Comparison of ENCODE assay signal across 9 cellular contexts in the genomic region with DNA sequence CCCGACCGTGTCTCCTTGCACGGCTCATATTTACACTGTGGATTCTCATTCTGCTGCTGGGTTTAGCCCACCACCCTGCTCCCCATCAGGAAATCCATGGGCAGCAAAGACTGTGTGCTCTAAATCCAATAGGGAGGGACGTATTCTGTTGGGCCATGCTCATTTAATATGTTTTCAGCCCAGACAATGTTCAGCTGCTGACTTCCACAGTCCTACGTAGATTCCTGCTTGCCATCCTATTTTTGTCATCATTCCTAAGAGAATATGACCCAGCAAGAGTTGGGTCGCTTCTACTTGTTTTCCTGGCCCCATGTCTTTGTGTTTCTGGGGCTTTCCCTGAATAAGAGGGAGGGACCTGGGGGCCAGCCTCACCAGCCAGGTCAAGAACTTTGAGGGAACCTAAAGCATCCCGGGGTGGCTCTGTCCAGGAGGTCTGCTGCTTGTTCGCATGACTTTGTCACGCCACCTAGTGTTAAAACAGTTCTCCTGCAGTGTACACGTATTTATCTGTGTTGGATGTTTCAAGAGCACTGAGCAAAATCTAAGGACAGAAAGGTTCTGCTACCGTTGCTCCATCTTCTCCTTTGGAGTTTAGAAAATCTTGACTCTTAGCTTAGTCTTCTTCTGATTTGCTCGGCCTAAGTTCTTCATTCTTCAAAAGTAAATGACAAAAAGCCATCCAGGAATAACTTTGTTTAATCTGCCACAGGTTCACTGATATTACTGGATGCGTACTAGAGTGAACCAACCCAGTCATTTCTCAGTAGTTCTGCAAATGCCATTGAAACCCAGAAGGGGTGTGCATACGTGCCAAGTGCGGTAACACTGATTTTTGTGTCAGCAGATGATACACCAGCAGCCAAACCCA.
DNase-seq lines count a peak whose midpoint lies in the region; TF ChIP-seq lines count a peak whose summit lies in the region.
"Had no signal": no experiment of that assay in that cellular context is flagged by ENCODE, and none has a peak within 500 bp of the region (broad histone marks: within the 10 kb centered on the region; RNA-seq: fewer than 3 reads in every experiment).

No MANE protein-coding gene starts in this region.

- no peaks in the 10 kb centered on the region for H3K79me2 ChIP-seq in OCI-LY7 (ENCODE audit: insufficient read depth, low read depth, low read length)

- intact Hi-C loops in OCI-LY7 (cut with micrococcal nuclease; ENCODE audit: unreplicated experiment), result loop anchor here (1.0 kb wide), 2 partner anchors 79 to 282 kb away; no protein-coding TSS in a partner anchor

- no TSS peak for BruUV-seq in OCI-LY7 (replicated peaks; lab: Mats Ljungman, UMichigan)

- no peaks in the 10 kb centered on the region for H4K20me1 ChIP-seq in OCI-LY7 (ENCODE audit: insufficient read depth, low read length)
- H4K20me1 ChIP-seq: BLaER1 had no signal

- H3K36me3 ChIP-seq in OCI-LY7 (ENCODE audit: insufficient read depth, low read length), result no peaks in the 10 kb centered on the region
- H3K36me3 ChIP-seq: BLaER1 had no signal

- DNase-seq in NCI-H1436 (lab: John Stamatoyannopoulos, UW) (peak; percentile 66), NCI-H1436 treated with DMSO at 0.1 percent for 48 hours (lab: John Stamatoyannopoulos, UW) (no peak), HCEC 1CT (peak; percentile 63), OCI-LY7 (ENCODE audit: low spot score) (peak; percentile 61), astrocyte of the hippocampus (ENCODE audit: low read depth, low spot score) (peak; percentile 81), iPS-NIHi7 (ENCODE audit: extremely low spot score) (peak; percentile 72), DMS79 (lab: John Stamatoyannopoulos, UW) (no peak)
- DNase-seq in stimulated activated CD4-positive, alpha-beta T cell treated with anti-CD3 and anti-CD28 coated beads, TNF-alpha, amount 100 ng/mL, for 24 hours (ENCODE audit: low read depth in 3 of 3), result peak in 2 of 3 experiments; percentile 3 to 16

- TF ChIP-seq CTCF in OCI-LY7 (conservative IDR thresholded peaks at IDR 0.05; ENCODE audit: low read length), result peak; percentile 87

- H3K9me3 ChIP-seq in OCI-LY7 (ENCODE audit: low read length), result no peaks in the 10 kb centered on the region
- H3K9me3 ChIP-seq: BLaER1 had no signal

- POLR2A ChIA-PET in OCI-LY7 (lab: Charles Lee), result no interaction called here

- no peak overlapping the region for H3K4me3 ChIP-seq in OCI-LY7 (ENCODE audit: low read depth, low read length, poor library complexity, severe bottlenecking)
- H3K4me3 ChIP-seq: BLaER1 had no signal

- H3K4me2 ChIP-seq in OCI-LY7 (ENCODE audit: low read length), result no peak overlapping the region
- H3K4me2 ChIP-seq: BLaER1 had no signal

- CTCF ChIA-PET in OCI-LY7 (lab: Charles Lee; ENCODE audit: unreplicated experiment), result no interaction called here

- H3K27ac ChIP-seq in OCI-LY7 (ENCODE audit: low read depth, low read length, poor library complexity, severe bottlenecking), result no peak overlapping the region
- H3K27ac ChIP-seq: BLaER1 had no signal

- no peaks in the 10 kb centered on the region for H3K9me2 ChIP-seq in OCI-LY7 (ENCODE audit: insufficient read depth, low read length)

- no peak overlapping the region for H2AFZ ChIP-seq in OCI-LY7 (ENCODE audit: low read length)

- H3K4me1 ChIP-seq in OCI-LY7 (ENCODE audit: insufficient read depth, low read length, poor library complexity, severe bottlenecking), result no peaks in the 10 kb centered on the region

Comparison
In these comparisons a context has a peak if more than half of its experiments do, and no peak if none do; other contexts are left out.
1. DNase-seq: peak in NCI-H1436 (single experiment), HCEC 1CT (single experiment), OCI-LY7 (single experiment), astrocyte of the hippocampus (single experiment), iPS-NIHi7 (single experiment) and stimulated activated CD4-positive, alpha-beta T cell treated with anti-CD3 and anti-CD28 coated beads, TNF-alpha, amount 100 ng/mL, for 24 hours (2 of 3); none in NCI-H1436 treated with DMSO at 0.1 percent for 48 hours (single experiment) and DMS79 (single experiment).